In the genomic region with DNA sequence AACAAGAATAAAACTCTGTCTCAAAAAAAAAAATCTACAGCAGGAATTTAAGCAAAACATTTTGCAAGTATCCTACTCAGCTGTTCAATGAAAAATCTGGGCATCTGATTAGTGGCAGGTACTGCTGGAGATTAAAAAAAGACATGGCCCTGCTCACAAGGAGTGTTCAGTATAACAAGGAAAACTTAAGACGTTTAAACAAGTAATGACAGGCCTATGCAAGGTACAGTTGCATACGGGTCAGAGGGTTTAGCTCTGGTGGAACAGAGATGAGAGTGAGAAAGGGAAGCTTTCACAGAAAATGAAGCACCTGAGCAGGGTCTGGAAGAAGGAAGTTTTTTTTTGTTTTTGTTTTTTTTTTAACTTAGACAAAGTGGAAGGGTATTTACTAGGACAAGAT, we compare ENCODE assay signal across 24 cellular contexts. TPM values are rescaled to one million over a fixed set of nuclear protein-coding genes. Genes with fewer than 3 reads are reported as not detected.
DNase-seq lines count a peak whose midpoint lies in the region; ATAC-seq, FAIRE-seq and TF ChIP-seq lines count a peak whose summit lies in the region.
"Had no signal": no experiment of that assay in that cellular context is flagged by ENCODE, and none has a peak within 500 bp of the region (broad histone marks: within the 10 kb centered on the region; RNA-seq: fewer than 3 reads in every experiment).

No MANE protein-coding gene starts in this region.

- no peak for ATAC-seq in activated CD4-positive, alpha-beta T cell treated with anti-CD3 and anti-CD28 coated beads for 36 hours
- ATAC-seq: GM12878, Panc1 had no signal

- intact Hi-C loops in activated CD4-positive, alpha-beta T cell treated with anti-CD3 and anti-CD28 coated beads for 36 hours (cut with DNase I, micrococcal nuclease) = no loop called here

- POLR2A ChIA-PET in activated CD4-positive, alpha-beta T cell treated with anti-CD3 and anti-CD28 coated beads for 36 hours (lab: Charles Lee) = no interaction called here
- POLR2A ChIA-PET in activated CD4-positive, alpha-beta T cell treated with anti-CD3 and anti-CD28 coated beads, Interleukin-2, amount 10 ng/mL, durations not matched to agents 7 days and 5 days (lab: Charles Lee) = no interaction called here

- H4K20me1 ChIP-seq in keratinocyte (ENCODE audit: control insufficient read depth, extremely low read depth, insufficient read depth, low read length) = no peaks in the 10 kb centered on the region

- CTCF ChIA-PET in activated CD4-positive, alpha-beta T cell treated with anti-CD3 and anti-CD28 coated beads for 36 hours (lab: Charles Lee) = interaction anchor here (0.6 to 1.2 kb wide), 3 partner anchors 8 to 39 kb away, joined by 3 to 5 read pairs (median 4); no protein-coding TSS in a partner anchor
- CTCF ChIA-PET in activated CD4-positive, alpha-beta T cell treated with anti-CD3 and anti-CD28 coated beads, Interleukin-2, amount 10 ng/mL, durations not matched to agents 7 days and 5 days (lab: Charles Lee) = interaction anchor here (0.6 kb wide), 2 partner anchors 270 to 732 kb away, joined by 3 read pairs; no protein-coding TSS in a partner anchor

- no peak overlapping the region for H3K27ac ChIP-seq in keratinocyte (ENCODE audit: control insufficient read depth, insufficient read depth, low read length)
- H3K27ac ChIP-seq: 22Rv1, BLaER1 had no signal

- no peak for DNase-seq in activated CD4-positive, alpha-beta T cell treated with anti-CD3 and anti-CD28 coated beads for 36 hours
- no peak for DNase-seq in activated CD4-positive, alpha-beta T cell treated with anti-CD3 and anti-CD28 coated beads, Interleukin-2, amount 10 ng/mL, durations not matched to agents 7 days and 5 days
- DNase-seq in HPDE6-E6E7 (ENCODE audit: extremely low spot score) (peak; percentile 25), bronchial epithelial cell (ENCODE audit: low read depth) (peak; percentile 52), keratinocyte (ENCODE audit: low read depth, low spot score) (no peak), mucosa of gallbladder (ENCODE audit: low spot score) (no peak), HT-29 (ENCODE audit: low spot score) (no peak)
- no peak for DNase-seq in activated effector memory CD4-positive, alpha-beta T cell treated with anti-CD3 and anti-CD28 coated beads, Interleukin-2, amount 50 U/mL, for 16 hours
- DNase-seq: ACHN; Caco-2; CD4-positive, alpha-beta T cell; DMS 273 treated with DMSO at 0.1 percent for 48 hours; DND-41; Karpas-422; MV-4-11; NCI-H1105 treated with DMSO at 0.1 percent for 48 hours; NCI-H2029 treated with DMSO at 0.1 percent for 48 hours; NCI-H524 treated with DMSO at 0.1 percent for 48 hours; NCI-H82 had no signal

- H3K4me3 ChIP-seq in bronchial epithelial cell (ENCODE audit: low read depth, low read length) (no peak overlapping the region), keratinocyte (ENCODE audit: control insufficient read depth in 2 of 3, extremely low read depth in 1 of 3, insufficient read depth in 2 of 3, low read depth in 1 of 3, low read length in 3 of 3) (no peak overlapping the region)
- H3K4me3 ChIP-seq: BLaER1, GM12878, HAP-1 had no signal

- H3K9ac ChIP-seq in keratinocyte (ENCODE audit: control insufficient read depth, extremely low read depth, insufficient read depth, low read length) = no peak overlapping the region
- H3K9ac ChIP-seq: BLaER1 had no signal

- H3K79me2 ChIP-seq in keratinocyte (ENCODE audit: control insufficient read depth, insufficient read depth, low read length) = peaks cover 2% of the 10 kb centered on the region

- H3K4me1 ChIP-seq in keratinocyte (ENCODE audit: control insufficient read depth, extremely low read depth, insufficient read depth, low read length) = peaks cover 7% of the 10 kb centered on the region
- H3K4me1 ChIP-seq: BLaER1, Caco-2 had no signal

- no peaks in the 10 kb centered on the region for H3K27me3 Mint-ChIP-seq in activated CD4-positive, alpha-beta T cell treated with anti-CD3 and anti-CD28 coated beads for 36 hours
- no peaks in the 10 kb centered on the region for H3K27me3 Mint-ChIP-seq in activated CD4-positive, alpha-beta T cell treated with anti-CD3 and anti-CD28 coated beads, Interleukin-2, amount 10 ng/mL, durations not matched to agents 7 days and 5 days
- H3K27me3 Mint-ChIP-seq: CD4-positive, alpha-beta T cell had no signal

- H3K9me3 Mint-ChIP-seq in activated CD4-positive, alpha-beta T cell treated with anti-CD3 and anti-CD28 coated beads for 36 hours (ENCODE audit: low read depth) = no peaks in the 10 kb centered on the region
- no peaks in the 10 kb centered on the region for H3K9me3 Mint-ChIP-seq in activated CD4-positive, alpha-beta T cell treated with anti-CD3 and anti-CD28 coated beads, Interleukin-2, amount 10 ng/mL, durations not matched to agents 7 days and 5 days
- H3K9me3 Mint-ChIP-seq: CD4-positive, alpha-beta T cell had no signal

- TF ChIP-seq CTCF in bronchial epithelial cell (IDR thresholded peaks at IDR 0.05; ENCODE audit: insufficient read depth, low read length, severe bottlenecking) (no peak), keratinocyte (optimal IDR thresholded peaks at IDR 0.05 in 1 of 3, IDR thresholded peaks at IDR 0.05 in 1 of 3, conservative IDR thresholded peaks at IDR 0.05 in 1 of 3; ENCODE audit: extremely low read depth in 1 of 3, insufficient read depth in 2 of 3, low read length in 3 of 3) (no peak)

- H3K27ac Mint-ChIP-seq in activated CD4-positive, alpha-beta T cell treated with anti-CD3 and anti-CD28 coated beads for 36 hours = peak overlapping the region; percentile 31
- H3K27ac Mint-ChIP-seq in activated CD4-positive, alpha-beta T cell treated with anti-CD3 and anti-CD28 coated beads, Interleukin-2, amount 10 ng/mL, durations not matched to agents 7 days and 5 days = no peak overlapping the region
- H3K27ac Mint-ChIP-seq: CD4-positive, alpha-beta T cell had no signal

- H3K9me3 ChIP-seq in keratinocyte (ENCODE audit: control insufficient read depth, low read depth, low read length) = no peaks in the 10 kb centered on the region
- H3K9me3 ChIP-seq: BLaER1, Caco-2, HAP-1 had no signal

- H3K36me3 Mint-ChIP-seq in activated CD4-positive, alpha-beta T cell treated with anti-CD3 and anti-CD28 coated beads for 36 hours (ENCODE audit: low read depth) = peaks cover 43% of the 10 kb centered on the region
- peaks cover 42% of the 10 kb centered on the region for H3K36me3 Mint-ChIP-seq in activated CD4-positive, alpha-beta T cell treated with anti-CD3 and anti-CD28 coated beads, Interleukin-2, amount 10 ng/mL, durations not matched to agents 7 days and 5 days (ENCODE audit: low read depth)

- H3K27me3 ChIP-seq in bronchial epithelial cell (ENCODE audit: control insufficient read depth, insufficient read depth, low read length) = no peaks in the 10 kb centered on the region
- no peaks in the 10 kb centered on the region for H3K27me3 ChIP-seq in keratinocyte (ENCODE audit: control insufficient read depth, extremely low read depth, insufficient read depth, low read length)
- H3K27me3 ChIP-seq: BLaER1 had no signal

- H3K9me1 ChIP-seq in keratinocyte (ENCODE audit: control insufficient read depth, extremely low read depth, insufficient read depth, low read length) = no peaks in the 10 kb centered on the region

- no peaks in the 10 kb centered on the region for H3K4me1 Mint-ChIP-seq in activated CD4-positive, alpha-beta T cell treated with anti-CD3 and anti-CD28 coated beads for 36 hours
- peaks cover 3% of the 10 kb centered on the region for H3K4me1 Mint-ChIP-seq in activated CD4-positive, alpha-beta T cell treated with anti-CD3 and anti-CD28 coated beads, Interleukin-2, amount 10 ng/mL, durations not matched to agents 7 days and 5 days

- FAIRE-seq in bronchial epithelial cell (lab: Jason Lieb, UNC) (no peak), keratinocyte (lab: Jason Lieb, UNC) (peak; percentile 62)
- FAIRE-seq: GM12878 had no signal

- H3K4me3 Mint-ChIP-seq in activated CD4-positive, alpha-beta T cell treated with anti-CD3 and anti-CD28 coated beads for 36 hours = no peak overlapping the region
- H3K4me3 Mint-ChIP-seq in activated CD4-positive, alpha-beta T cell treated with anti-CD3 and anti-CD28 coated beads, Interleukin-2, amount 10 ng/mL, durations not matched to agents 7 days and 5 days = no peak overlapping the region
- H3K4me3 Mint-ChIP-seq: CD4-positive, alpha-beta T cell had no signal

- dilution Hi-C loops in keratinocyte (cut with MboI; ENCODE audit: extremely low pct_ligation_motif_present, low sequenced_read_pairs) = no loop called here

- H3K36me3 ChIP-seq in bronchial epithelial cell (ENCODE audit: control insufficient read depth, insufficient read depth, low read length) (peaks cover 18% of the 10 kb centered on the region), keratinocyte (ENCODE audit: control insufficient read depth in 2 of 2, extremely low read depth in 1 of 2, insufficient read depth in 2 of 2, low read length in 2 of 2) (peaks cover 18% of the 10 kb centered on the region in 2 experiments)

- H2AFZ ChIP-seq in keratinocyte (ENCODE audit: control insufficient read depth, low read length) = no peak overlapping the region

- peak overlapping the region; percentile 23 for H3K4me2 ChIP-seq in keratinocyte (ENCODE audit: control insufficient read depth, extremely low read depth, insufficient read depth, low read depth, low read length)
- H3K4me2 ChIP-seq: BLaER1 had no signal

RNA-seq across cellular contexts. Expression of a gene that starts 23.0 kb away (rescaled TPM):
- 100 to 1,000 TPM; 101 to 111 TPM for total RNA-seq in activated CD4-positive, alpha-beta T cell treated with anti-CD3 and anti-CD28 coated beads for 36 hours
- 100 to 1,000 TPM in 1 of 2 experiments, 10 to 100 TPM in 1; 90.3 to 106 TPM for total RNA-seq in activated CD4-positive, alpha-beta T cell treated with anti-CD3 and anti-CD28 coated beads, Interleukin-2, amount 10 ng/mL, durations not matched to agents 7 days and 5 days
- total RNA-seq in bronchial epithelial cell (142 and 164 TPM in 2 replicates), mucosa of gallbladder (28.4 TPM)
- 47.5 to 66.3 TPM (median 57.4 TPM) in 3 replicates for polyA plus RNA-seq in keratinocyte
- 22.4 TPM for polyA plus RNA-seq in keratinocyte (2011; ENCODE audit: low read depth)
- 39.4 and 57.0 TPM in 2 replicates for polyA plus RNA-seq in keratinocyte (2011; cell fraction: cytosol; rRNA removed)
- 40.7 and 43.2 TPM in 2 replicates for polyA plus RNA-seq in keratinocyte (2011; cell fraction: nucleus; rRNA removed)
- polyA plus RNA-seq in keratinocyte (2012; ENCODE audit: low replicate concordance) = 35.0 and 39.6 TPM in 2 replicates
- polyA minus RNA-seq in keratinocyte = 31.5 to 98.6 TPM (median 75.5 TPM) in 3 replicates
- 46.8 TPM for polyA minus RNA-seq in keratinocyte (2011; cell fraction: cytosol; rRNA and poly(A)+ RNA removed)
- 22.9 and 41.3 TPM in 2 replicates for polyA minus RNA-seq in keratinocyte (2011; cell fraction: nucleus; rRNA and poly(A)+ RNA removed)
- total RNA-seq in HT-29 (2014; rRNA removed; shearing (Covaris generic)) = 221 and 257 TPM in 2 replicates

RNA-seq across cellular contexts. Expression of a gene that starts 23.2 kb away (rescaled TPM):
- 10 to 100 TPM; 23.9 to 28.8 TPM for total RNA-seq in activated CD4-positive, alpha-beta T cell treated with anti-CD3 and anti-CD28 coated beads for 36 hours
- 10 to 100 TPM; 23.0 to 23.1 TPM for total RNA-seq in activated CD4-positive, alpha-beta T cell treated with anti-CD3 and anti-CD28 coated beads, Interleukin-2, amount 10 ng/mL, durations not matched to agents 7 days and 5 days
- total RNA-seq in bronchial epithelial cell (35.8 and 48.8 TPM in 2 replicates), mucosa of gallbladder (19.7 TPM)
- 63.3 to 70.0 TPM (median 66.2 TPM) in 3 replicates for polyA plus RNA-seq in keratinocyte
- polyA plus RNA-seq in keratinocyte (2011; ENCODE audit: low read depth) = 65.2 TPM
- 60.6 and 80.1 TPM in 2 replicates for polyA plus RNA-seq in keratinocyte (2011; cell fraction: cytosol; rRNA removed)
- 35.3 and 37.0 TPM in 2 replicates for polyA plus RNA-seq in keratinocyte (2011; cell fraction: nucleus; rRNA removed)
- polyA plus RNA-seq in keratinocyte (2012; ENCODE audit: low replicate concordance) = 41.4 and 51.6 TPM in 2 replicates
- polyA minus RNA-seq in keratinocyte = 11.4 to 34.3 TPM (median 30.5 TPM) in 3 replicates
- 21.5 TPM for polyA minus RNA-seq in keratinocyte (2011; cell fraction: cytosol; rRNA and poly(A)+ RNA removed)
- polyA minus RNA-seq in keratinocyte (2011; cell fraction: nucleus; rRNA and poly(A)+ RNA removed) = 10.8 and 17.6 TPM in 2 replicates
- 15.9 and 17.7 TPM in 2 replicates for total RNA-seq in HT-29 (2014; rRNA removed; shearing (Covaris generic))

RNA-seq across cellular contexts. Expression of a gene that starts 33.9 kb away (rescaled TPM):
- total RNA-seq in activated CD4-positive, alpha-beta T cell treated with anti-CD3 and anti-CD28 coated beads for 36 hours = not detected
- total RNA-seq in activated CD4-positive, alpha-beta T cell treated with anti-CD3 and anti-CD28 coated beads, Interleukin-2, amount 10 ng/mL, durations not matched to agents 7 days and 5 days = under 1 TPM; 0.27 to 0.42 TPM
- total RNA-seq in bronchial epithelial cell = under 0.01 TPM in 1 of 2 replicates, not detected in the other
- 0.04 TPM in 1 of 3 replicates, not detected in the others for polyA plus RNA-seq in keratinocyte
- not detected for polyA plus RNA-seq in keratinocyte (2011; ENCODE audit: low read depth)
- polyA plus RNA-seq in keratinocyte (2011; cell fraction: cytosol; rRNA removed) = not detected in 2 replicates
- polyA plus RNA-seq in keratinocyte (2011; cell fraction: nucleus; rRNA removed) = 0.04 TPM in 1 of 2 replicates, not detected in the other
- polyA plus RNA-seq in keratinocyte (2012; ENCODE audit: low replicate concordance) = 0.10 TPM in 1 of 2 replicates, not detected in the other
- polyA minus RNA-seq in keratinocyte = 0.13 TPM in 1 of 3 replicates, not detected in the others
- not detected for polyA minus RNA-seq in keratinocyte (2011; cell fraction: cytosol; rRNA and poly(A)+ RNA removed)
- not detected in 2 replicates for polyA minus RNA-seq in keratinocyte (2011; cell fraction: nucleus; rRNA and poly(A)+ RNA removed)
- total RNA-seq in mucosa of gallbladder = 0.14 TPM
- not detected in 2 replicates for total RNA-seq in HT-29 (2014; rRNA removed; shearing (Covaris generic))
- total RNA-seq: Caco-2; CD4-positive, alpha-beta T cell; GM12878 had no signal
- polyA plus RNA-seq: GM12878 had no signal

Comparison
In these comparisons a context has a peak if more than half of its experiments do, and no peak if none do; other contexts are left out.
1. DNase-seq: peak in HPDE6-E6E7 (single experiment) and bronchial epithelial cell (single experiment); none in activated CD4-positive, alpha-beta T cell treated with anti-CD3 and anti-CD28 coated beads for 36 hours (single experiment), activated CD4-positive, alpha-beta T cell treated with anti-CD3 and anti-CD28 coated beads, Interleukin-2, amount 10 ng/mL, durations not matched to agents 7 days and 5 days (single experiment), keratinocyte (single experiment), mucosa of gallbladder (single experiment), HT-29 (single experiment) and activated effector memory CD4-positive, alpha-beta T cell treated with anti-CD3 and anti-CD28 coated beads, Interleukin-2, amount 50 U/mL, for 16 hours (single experiment).